22 cellular contexts compared by ENCODE assay signal in genomic region chr6:64479134-64479533, GRCh38.
"Had no signal": no experiment of that assay in that cellular context is flagged by ENCODE, and none has a peak within 500 bp of the region (broad histone marks: within the 10 kb centered on the region; RNA-seq: fewer than 3 reads in every experiment).

No MANE protein-coding gene starts in this region.

- DNase-seq: dermis blood vessel endothelial cell; dorsolateral prefrontal cortex; effector CD4-positive, alpha-beta T cell; effector memory CD4-positive, alpha-beta T cell; foreskin keratinocyte; gastrocnemius medialis; glutamatergic neuron; head of caudate nucleus; heart right ventricle; hippocampal formation; left cardiac atrium; left lung; left ventricle myocardium superior; lower lobe of right lung; mesenchymal stem cell; mucosa of descending colon; naive B cell had no signal

- H3K4me1 Mint-ChIP-seq: mesothelial cell of epicardium, naive B cell had no signal

- H3K27me3 ChIP-seq: dorsolateral prefrontal cortex, esophagus muscularis mucosa, foreskin keratinocyte, gastrocnemius medialis, heart right ventricle, left lung had no signal

- H3K9me3 Mint-ChIP-seq: mesothelial cell of epicardium had no signal

- FAIRE-seq: endothelial cell of umbilical vein, keratinocyte had no signal

- H3K9me3 ChIP-seq: esophagus muscularis mucosa, gastrocnemius medialis, heart right ventricle, left lung, lower lobe of right lung, mucosa of descending colon had no signal

- H3K27me3 Mint-ChIP-seq: naive B cell had no signal

- H3K4me3 Mint-ChIP-seq: mesothelial cell of epicardium, naive B cell had no signal

- H3K36me3 Mint-ChIP-seq: mesothelial cell of epicardium, naive B cell had no signal

- H3K27ac ChIP-seq: coronary artery, dorsolateral prefrontal cortex, esophagus muscularis mucosa, foreskin keratinocyte, gastrocnemius medialis, heart right ventricle, left lung, lower lobe of right lung had no signal

- H3K36me3 ChIP-seq: esophagus muscularis mucosa, heart right ventricle, left lung, lower lobe of right lung had no signal

- H3K4me3 ChIP-seq: coronary artery, dorsolateral prefrontal cortex, esophagus muscularis mucosa, gastrocnemius medialis, heart right ventricle, left lung, lower lobe of right lung, mucosa of descending colon had no signal

- H3K4me1 ChIP-seq: esophagus muscularis mucosa, foreskin keratinocyte, gastrocnemius medialis, heart right ventricle, left lung, lower lobe of right lung had no signal

- ATAC-seq: foreskin keratinocyte, gastrocnemius medialis, heart right ventricle, left cardiac atrium, left lung, left ventricle myocardium superior, lower lobe of right lung, mucosa of descending colon had no signal

- H3K27ac Mint-ChIP-seq: mesothelial cell of epicardium, naive B cell had no signal
